23 cellular contexts compared by ENCODE assay signal in the genomic region with DNA sequence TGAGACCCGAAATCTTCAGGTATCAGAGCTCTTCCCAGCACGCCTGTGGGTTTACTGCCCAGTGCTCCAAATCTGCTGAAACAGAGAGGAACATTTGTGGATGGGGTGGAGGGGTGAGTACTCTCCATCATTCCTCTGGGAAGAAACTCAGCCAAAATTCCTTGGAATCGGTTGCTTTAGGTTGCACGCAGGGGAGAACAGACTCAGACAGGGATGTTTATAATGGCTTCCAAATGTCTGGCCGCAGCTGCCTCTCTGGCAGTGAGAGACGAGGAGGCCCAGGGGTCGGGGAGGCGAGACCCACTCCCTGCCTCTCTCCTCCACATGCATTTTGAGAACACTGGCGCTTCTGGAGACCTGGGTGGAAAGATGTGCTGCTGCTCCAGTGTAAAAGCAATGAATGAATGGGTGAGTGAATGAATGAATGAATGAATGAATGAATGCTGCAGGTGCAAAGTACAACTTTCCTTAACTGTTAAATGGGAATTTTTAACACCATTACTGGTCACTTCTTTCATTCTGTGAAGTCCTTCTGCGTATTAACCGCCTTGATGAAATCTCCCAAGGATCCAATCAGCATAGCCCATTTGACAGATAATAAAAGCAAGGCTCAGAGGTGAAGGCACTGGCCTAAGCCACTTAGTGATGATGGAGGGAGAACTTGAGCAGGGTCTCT.
A peak's percentile ranks its signal among the peaks of the same experiment; 100 is the strongest.
DNase-seq lines count a peak whose midpoint lies in the region; ATAC-seq and TF ChIP-seq lines count a peak whose summit lies in the region.
"Had no signal": no experiment of that assay in that cellular context is flagged by ENCODE, and none has a peak within 500 bp of the region (broad histone marks: within the 10 kb centered on the region; RNA-seq: fewer than 3 reads in every experiment).

No MANE protein-coding gene starts in this region.

- no peak overlapping the region for H4K5ac ChIP-seq in mesendoderm (ENCODE audit: low read length)

- H3K23ac ChIP-seq in neuronal stem cell (ENCODE audit: low read depth, low read length, poor library complexity) (no peak overlapping the region), mesendoderm (ENCODE audit: low read length) (no peak overlapping the region)

- H4K8ac ChIP-seq in neuronal stem cell (ENCODE audit: low read depth, low read length) (no peak overlapping the region), mesendoderm (ENCODE audit: low read depth, low read length) (no peak overlapping the region)

- H3K18ac ChIP-seq in neuronal stem cell (ENCODE audit: low read length) (no peak overlapping the region), mesendoderm (ENCODE audit: low read length) (no peak overlapping the region)

- H3K4me3 ChIP-seq in AG10803 (ENCODE audit: low read length): no peak overlapping the region
- H3K4me3 ChIP-seq in adipocyte (ENCODE audit: low read length): no peak overlapping the region
- no peak overlapping the region for H3K4me3 ChIP-seq in neuronal stem cell (ENCODE audit: low read length in 2 of 2)
- no peak overlapping the region for H3K4me3 ChIP-seq in mesendoderm (ENCODE audit: low read length)
- H3K4me3 ChIP-seq: breast epithelium had no signal

- H3K27me3 ChIP-seq in adipocyte (replicated peaks; ENCODE audit: control insufficient read depth, insufficient read depth, low read length) (peaks cover 35% of the 10 kb centered on the region), neuronal stem cell (ENCODE audit: control insufficient read depth in 3 of 3, insufficient read depth in 3 of 3, low read depth in 1 of 3, low read length in 3 of 3) (peaks cover 0 to 5% (median 0%) of the 10 kb centered on the region in 3 experiments), mesendoderm (ENCODE audit: insufficient read depth, low read length, poor library complexity) (no peaks in the 10 kb centered on the region)

- H3K36me3 ChIP-seq in adipocyte (ENCODE audit: control insufficient read depth, insufficient read depth, low read length, severe bottlenecking) (no peaks in the 10 kb centered on the region), neuronal stem cell (replicated peaks in 1 of 2; ENCODE audit: control insufficient read depth in 2 of 2, insufficient read depth in 2 of 2, low read length in 2 of 2) (peaks cover 0 to 8% of the 10 kb centered on the region in 2 donors), mesendoderm (ENCODE audit: control insufficient read depth, insufficient read depth, low read length) (no peaks in the 10 kb centered on the region)
- H3K36me3 ChIP-seq: breast epithelium had no signal

- DNase-seq in AG10803 (ENCODE audit: low read depth) (peak; percentile 93), adipocyte (ENCODE audit: low read depth) (peak; percentile 84), fibroblast of peridontal ligament (ENCODE audit: extremely low read depth) (peak; percentile 92), neuronal stem cell (ENCODE audit: low spot score) (no peak), NCI-H2171 treated with DMSO at 0.1 percent for 48 hours (lab: John Stamatoyannopoulos, UW) (no peak), mesendoderm (no peak), GM10248 (ENCODE audit: extremely low spot score) (no peak)
- DNase-seq: activated CD4-positive, alpha-beta T cell treated with anti-CD3 and anti-CD28 coated beads, Interleukin-2, amount 50 U/mL, for 4 hours; activated CD8-positive, alpha-beta memory T cell treated with anti-CD3 and anti-CD28 coated beads, Interleukin-2, amount 50 U/mL, for 48 hours; activated effector memory CD4-positive, alpha-beta T cell treated with Interleukin-2 at 50 U/mL for 16 hours; cortex of kidney; foreskin fibroblast; islet precursor cell; MM.1S; NCI-H1417 treated with DMSO at 0.1 percent for 48 hours; NCI-H69; nucleus accumbens; retina had no signal

- H3K27ac ChIP-seq in neuronal stem cell (replicated peaks; ENCODE audit: low read length) (no peak overlapping the region), mesendoderm (ENCODE audit: low read depth, low read length) (no peak overlapping the region)
- H3K27ac ChIP-seq: breast epithelium, RWPE1 had no signal

- H2BK12ac ChIP-seq in neuronal stem cell (ENCODE audit: low read length): no peak overlapping the region

- no peaks in the 10 kb centered on the region for H3K9me3 ChIP-seq in adipocyte (ENCODE audit: control insufficient read depth, low read length)
- H3K9me3 ChIP-seq in neuronal stem cell (replicated peaks in 1 of 2; ENCODE audit: control insufficient read depth in 2 of 2, insufficient read depth in 1 of 2, low read depth in 1 of 2, low read length in 2 of 2): peaks cover 0 to 8% of the 10 kb centered on the region in 2 donors
- H3K9me3 ChIP-seq: breast epithelium had no signal

- no peaks in the 10 kb centered on the region for H3K79me2 ChIP-seq in mesendoderm (ENCODE audit: control insufficient read depth, insufficient read depth, low read length)

- CTCF ChIA-PET in GM10248 (lab: Yijun Ruan, JAX): no interaction called here

- no CpG with 5 or more reads among the region's 11 CpGs for WGBS in neuronal stem cell (ENCODE audit: extremely low coverage in 2 of 2, insufficient read length in 2 of 2, insufficient replicate concordance in 1 of 2), 2 donors
- WGBS in mesendoderm (ENCODE audit: extremely low coverage, insufficient coverage, low lambda C conversion rate): no CpG with 5 or more reads among the region's 11 CpGs

- H3K4ac ChIP-seq in neuronal stem cell (ENCODE audit: low read length) (no peak overlapping the region), mesendoderm (ENCODE audit: low read depth, low read length) (no peak overlapping the region)

- H3K4me2 ChIP-seq in neuronal stem cell (ENCODE audit: insufficient read depth, low read length, poor library complexity, severe bottlenecking) (peak overlapping the region; percentile 24), mesendoderm (ENCODE audit: low read length) (no peak overlapping the region)

- H3K79me1 ChIP-seq in neuronal stem cell (ENCODE audit: low read depth, low read length) (peaks cover 5% of the 10 kb centered on the region), mesendoderm (ENCODE audit: low read length) (no peaks in the 10 kb centered on the region)

- no peak for ATAC-seq in GM21576 (IDR thresholded peaks at IDR 0.05; ENCODE audit: unreplicated experiment)
- ATAC-seq: HCT116, SK-N-SH treated with all-trans-retinoic acid at 6 μM for 48 hours had no signal

- POLR2A ChIA-PET in GM10248 (lab: Yijun Ruan, JAX): no interaction called here

- H4K91ac ChIP-seq in neuronal stem cell (ENCODE audit: low read depth, low read length, poor library complexity): no peak overlapping the region

- TF ChIP-seq CTCF in AG10803 (conservative IDR thresholded peaks at IDR 0.05; ENCODE audit: low read length): no peak
- TF ChIP-seq CTCF in GM10248 (IDR thresholded peaks at IDR 0.05; ENCODE audit: control extremely low read depth, extremely low read depth, low read depth, missing control alignments): no peak

- H3K9ac ChIP-seq in adipocyte (ENCODE audit: low read length): no peak overlapping the region
- H3K9ac ChIP-seq in neuronal stem cell (ENCODE audit: low read depth, low read length, poor library complexity): no peak overlapping the region
- H3K9ac ChIP-seq in mesendoderm (ENCODE audit: low read length): no peak overlapping the region

- H3K4me1 ChIP-seq in adipocyte (ENCODE audit: control insufficient read depth, insufficient read depth, low read length): peaks cover 9% of the 10 kb centered on the region
- peaks cover 6 to 12% of the 10 kb centered on the region in 2 donors for H3K4me1 ChIP-seq in neuronal stem cell (ENCODE audit: control insufficient read depth in 2 of 2, insufficient read depth in 1 of 2, low read depth in 1 of 2, low read length in 2 of 2)
- no peaks in the 10 kb centered on the region for H3K4me1 ChIP-seq in mesendoderm (ENCODE audit: control insufficient read depth, low read depth, low read length)
- H3K4me1 ChIP-seq: breast epithelium had no signal

- no peak overlapping the region for H3K56ac ChIP-seq in mesendoderm (ENCODE audit: low read length)

- no peak overlapping the region for H2AFZ ChIP-seq in neuronal stem cell (ENCODE audit: low read length)

- H2BK15ac ChIP-seq in neuronal stem cell (ENCODE audit: low read length): no peak overlapping the region
- no peak overlapping the region for H2BK15ac ChIP-seq in mesendoderm (replicated peaks; ENCODE audit: low read depth)

- no peak overlapping the region for H2BK5ac ChIP-seq in neuronal stem cell (ENCODE audit: low read length)
- no peak overlapping the region for H2BK5ac ChIP-seq in mesendoderm (ENCODE audit: low read length)

- H3K14ac ChIP-seq in neuronal stem cell (ENCODE audit: low read length): no peak overlapping the region

- H2AK5ac ChIP-seq in neuronal stem cell (ENCODE audit: low read depth, low read length) (no peak overlapping the region), mesendoderm (ENCODE audit: low read length) (no peak overlapping the region)

- H2BK120ac ChIP-seq in neuronal stem cell (ENCODE audit: low read depth, low read length): no peak overlapping the region
- no peak overlapping the region for H2BK120ac ChIP-seq in mesendoderm (ENCODE audit: low read depth, low read length)

Comparison
In these comparisons a context has a peak if more than half of its experiments do, and no peak if none do; other contexts are left out.
1. DNase-seq: peak in AG10803 (single experiment), adipocyte (single experiment) and fibroblast of peridontal ligament (single experiment); none in neuronal stem cell (single experiment), NCI-H2171 treated with DMSO at 0.1 percent for 48 hours (single experiment), mesendoderm (single experiment) and GM10248 (single experiment).